8 cellular contexts compared by ENCODE assay signal in genomic region chr6:12751694-12752304, GRCh38.
DNase-seq lines count a peak whose midpoint lies in the region; ATAC-seq and TF ChIP-seq lines count a peak whose summit lies in the region.

No MANE protein-coding gene starts in this region.

- no peak overlapping the region for H3K9ac ChIP-seq in MM.1S (ENCODE audit: low read length)

- no peak for TF ChIP-seq CTCF in MM.1S (IDR thresholded peaks at IDR 0.05; ENCODE audit: low read length)

- H3K9me2 ChIP-seq in MM.1S (replicated peaks; ENCODE audit: insufficient read depth, low read length) = no peaks in the 10 kb centered on the region

- no peak overlapping the region for H2AFZ ChIP-seq in MM.1S (ENCODE audit: low read length)

- no peak overlapping the region for H3K27ac ChIP-seq in MM.1S (ENCODE audit: low read length)

- H3K27ac Mint-ChIP-seq in activated naive CD8-positive, alpha-beta T cell treated with anti-CD3 and anti-CD28 coated beads, Interleukin-2, amount 50 U/mL, for 24 hours = no peak overlapping the region
- H3K27ac Mint-ChIP-seq in stimulated activated naive CD8-positive, alpha-beta T cell treated with anti-CD3 and anti-CD28 coated beads, Interleukin-15, amount 100 ng/mL, for 72 hours = no peak overlapping the region

- no peak overlapping the region for H3K4me3 Mint-ChIP-seq in activated naive CD8-positive, alpha-beta T cell treated with anti-CD3 and anti-CD28 coated beads, Interleukin-2, amount 50 U/mL, for 24 hours
- no peak overlapping the region for H3K4me3 Mint-ChIP-seq in stimulated activated naive CD8-positive, alpha-beta T cell treated with anti-CD3 and anti-CD28 coated beads, Interleukin-15, amount 100 ng/mL, for 72 hours

- H3K4me3 ChIP-seq in MM.1S (ENCODE audit: low read length) = no peak overlapping the region

- no peaks in the 10 kb centered on the region for H3F3A ChIP-seq in MM.1S (ENCODE audit: insufficient read depth, low read length)

- H4K20me1 ChIP-seq in MM.1S (ENCODE audit: insufficient read depth, low read length) = no peaks in the 10 kb centered on the region

- H3K27me3 ChIP-seq in MM.1S (replicated peaks; ENCODE audit: insufficient read depth, low read length) = no peaks in the 10 kb centered on the region

- no peaks in the 10 kb centered on the region for H3K4me1 ChIP-seq in MM.1S (ENCODE audit: low read length)

- H3K36me3 ChIP-seq in MM.1S (replicated peaks; ENCODE audit: insufficient read depth, low read length) = no peaks in the 10 kb centered on the region

- DNase-seq in GDM1 (lab: John Stamatoyannopoulos, UW) (peak; percentile 18), MM.1S (peak; percentile 58), iPS-NIHi11 (ENCODE audit: low spot score) (peak; percentile 76), inferior parietal cortex (ENCODE audit: extremely low spot score) (no peak)
- DNase-seq in activated naive CD8-positive, alpha-beta T cell treated with anti-CD3 and anti-CD28 coated beads, Interleukin-2, amount 50 U/mL, for 24 hours = peak; percentile 51
- peak; percentile 7 to 17 for DNase-seq in stimulated activated naive CD8-positive, alpha-beta T cell treated with anti-CD3 and anti-CD28 coated beads, Interleukin-15, amount 100 ng/mL, for 72 hours

- no peaks in the 10 kb centered on the region for H3K9me3 ChIP-seq in MM.1S (replicated peaks; ENCODE audit: insufficient read depth, low read length)

- peaks cover 47% of the 10 kb centered on the region for H3K27me3 Mint-ChIP-seq in activated naive CD8-positive, alpha-beta T cell treated with anti-CD3 and anti-CD28 coated beads, Interleukin-2, amount 50 U/mL, for 24 hours
- H3K27me3 Mint-ChIP-seq in stimulated activated naive CD8-positive, alpha-beta T cell treated with anti-CD3 and anti-CD28 coated beads, Interleukin-15, amount 100 ng/mL, for 72 hours = peaks cover 53% of the 10 kb centered on the region

- no peak overlapping the region for H3K4me2 ChIP-seq in MM.1S (ENCODE audit: low read depth, low read length)

- no peaks in the 10 kb centered on the region for H3K4me1 Mint-ChIP-seq in activated naive CD8-positive, alpha-beta T cell treated with anti-CD3 and anti-CD28 coated beads, Interleukin-2, amount 50 U/mL, for 24 hours
- H3K4me1 Mint-ChIP-seq in stimulated activated naive CD8-positive, alpha-beta T cell treated with anti-CD3 and anti-CD28 coated beads, Interleukin-15, amount 100 ng/mL, for 72 hours = no peaks in the 10 kb centered on the region

- peaks cover 3% of the 10 kb centered on the region for H3K9me3 Mint-ChIP-seq in activated naive CD8-positive, alpha-beta T cell treated with anti-CD3 and anti-CD28 coated beads, Interleukin-2, amount 50 U/mL, for 24 hours
- H3K9me3 Mint-ChIP-seq in stimulated activated naive CD8-positive, alpha-beta T cell treated with anti-CD3 and anti-CD28 coated beads, Interleukin-15, amount 100 ng/mL, for 72 hours = peaks cover 0 to 5% of the 10 kb centered on the region in 2 donors

- H3K79me2 ChIP-seq in MM.1S (ENCODE audit: low read length) = no peaks in the 10 kb centered on the region

- ATAC-seq in activated naive CD8-positive, alpha-beta T cell treated with anti-CD3 and anti-CD28 coated beads, Interleukin-2, amount 50 U/mL, for 24 hours = no peak
- ATAC-seq in stimulated activated naive CD8-positive, alpha-beta T cell treated with anti-CD3 and anti-CD28 coated beads, Interleukin-15, amount 100 ng/mL, for 72 hours = no peak
- ATAC-seq in GM21723 (IDR thresholded peaks at IDR 0.05; ENCODE audit: unreplicated experiment) = no peak
- no peak for ATAC-seq in GM18867 (IDR thresholded peaks at IDR 0.05; ENCODE audit: unreplicated experiment)

- no peaks in the 10 kb centered on the region for H3K36me3 Mint-ChIP-seq in activated naive CD8-positive, alpha-beta T cell treated with anti-CD3 and anti-CD28 coated beads, Interleukin-2, amount 50 U/mL, for 24 hours (ENCODE audit: low read depth)
